8 cellular contexts compared by ENCODE assay signal in the genomic region with DNA sequence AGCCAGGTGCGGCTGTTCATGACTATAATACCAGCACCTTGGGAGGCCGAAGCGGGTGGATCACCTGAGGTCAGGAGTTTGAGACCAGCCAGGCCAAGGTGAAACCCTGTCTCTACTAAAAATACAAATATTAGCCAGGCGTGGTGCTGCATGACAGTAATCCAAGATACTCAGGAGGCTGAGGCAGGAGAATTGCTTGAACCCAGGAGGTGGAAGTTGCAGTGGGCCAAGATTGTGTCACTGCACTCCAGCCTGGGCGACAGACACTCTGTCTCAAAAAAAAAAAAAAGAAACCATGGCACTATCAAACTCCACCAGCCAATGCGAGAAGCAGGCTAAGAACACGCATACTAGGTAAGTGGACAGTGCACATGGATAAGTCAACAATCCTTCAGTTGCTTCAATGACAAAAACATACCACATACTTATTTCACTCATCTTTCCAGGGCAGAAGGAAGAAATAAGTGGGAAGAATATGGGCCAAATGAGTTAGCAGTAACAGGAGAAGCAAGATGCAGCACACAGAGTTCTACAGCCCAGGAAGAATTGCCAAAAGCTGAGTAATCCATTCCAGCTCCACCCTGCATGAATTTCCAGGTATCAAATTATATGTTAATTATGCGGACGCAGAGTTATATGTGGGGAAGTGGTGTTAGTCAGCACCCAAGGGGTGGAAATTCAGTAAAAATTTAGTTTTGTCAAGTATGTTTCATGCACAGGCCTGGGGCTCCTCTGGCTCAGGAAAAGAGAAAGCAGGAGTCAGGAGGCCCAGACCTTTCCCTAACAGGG. TPM values are rescaled to one million over a fixed set of nuclear protein-coding genes. Genes with fewer than 3 reads are reported as not detected.
A peak's percentile ranks its signal among the peaks of the same experiment; 100 is the strongest.
DNase-seq lines count a peak whose midpoint lies in the region; ATAC-seq, FAIRE-seq and TF ChIP-seq lines count a peak whose summit lies in the region.

No MANE protein-coding gene starts in this region.

- WGBS in testis, 2 donors: 79 to 80% methylated on average over 9 of the region's 9 CpGs

- no peaks in the 10 kb centered on the region for H3K27me3 ChIP-seq in kidney epithelial cell (ENCODE audit: control insufficient read depth, insufficient read depth, low read length)
- no peaks in the 10 kb centered on the region for H3K27me3 ChIP-seq in testis

- TF ChIP-seq CTCF in HFF-Myc (IDR thresholded peaks at IDR 0.05; ENCODE audit: low read depth, low read length, missing control alignments) (no peak), kidney epithelial cell (IDR thresholded peaks at IDR 0.05; ENCODE audit: insufficient read depth, low read length, poor library complexity, severe bottlenecking) (no peak), testis (IDR thresholded peaks at IDR 0.05) (no peak)

- peak overlapping the region; percentile 24 to 79 for H3K27ac ChIP-seq in testis

- peaks cover 7% of the 10 kb centered on the region for H3K27me3 Mint-ChIP-seq in T-helper 17 cell

- H3K27ac Mint-ChIP-seq in T-helper 17 cell: no peak overlapping the region

- H3K4me1 ChIP-seq in testis: peaks cover 26% of the 10 kb centered on the region

- no peaks in the 10 kb centered on the region for H3K36me3 ChIP-seq in kidney epithelial cell (ENCODE audit: control insufficient read depth, insufficient read depth, low read length)
- no peaks in the 10 kb centered on the region for H3K36me3 ChIP-seq in testis (ENCODE audit: low read depth, missing control alignments)

- intact Hi-C loops in testis (cut with DNase I; ENCODE audit: low total_unique reads): loop anchor here (10.0 kb wide), 1 partner anchor 55 kb away; no protein-coding TSS in a partner anchor

- peak; percentile 86 for DNase-seq in HFF-Myc (ENCODE audit: extremely low read depth, low read depth)
- DNase-seq in amniotic stem cell (lab: John Stamatoyannopoulos, UW): peak; percentile 62
- peak; percentile 63 for DNase-seq in kidney epithelial cell (ENCODE audit: low read depth)
- peak; percentile 34 for DNase-seq in testis
- no peak for DNase-seq in T-helper 17 cell
- DNase-seq in GM12891 (ENCODE audit: insufficient read length, low spot score): no peak
- DNase-seq in OCI-M2 (lab: John Stamatoyannopoulos, UW; ENCODE audit: unreplicated experiment): no peak

- no peak for FAIRE-seq in GM12891 (lab: Jason Lieb, UNC)

- no peaks in the 10 kb centered on the region for H3K4me1 Mint-ChIP-seq in T-helper 17 cell

- no peak for TF ChIP-seq POLR2A in testis (IDR thresholded peaks at IDR 0.05)
- no peak for TF ChIP-seq POLR2A in GM12891 (IDR thresholded peaks at IDR 0.05; ENCODE audit: low read depth, low read length)

- ATAC-seq in GM21390 (IDR thresholded peaks at IDR 0.05; ENCODE audit: unreplicated experiment): no peak
- no peak for ATAC-seq in T-helper 17 cell

- H3K4me3 Mint-ChIP-seq in T-helper 17 cell: no peak overlapping the region

- peak overlapping the region; percentile 42 for H3K4me3 ChIP-seq in HFF-Myc (replicated peaks; ENCODE audit: low read depth, low read length)
- no peak overlapping the region for H3K4me3 ChIP-seq in kidney epithelial cell (ENCODE audit: low read depth, low read length)
- no peak overlapping the region for H3K4me3 ChIP-seq in testis

- H3K36me3 Mint-ChIP-seq in T-helper 17 cell (ENCODE audit: low read depth): no peaks in the 10 kb centered on the region

- H3K9me3 ChIP-seq in testis (no peaks in the 10 kb centered on the region), T-helper 17 cell (ENCODE audit: control insufficient read depth, low read length, poor library complexity, severe bottlenecking) (no peaks in the 10 kb centered on the region)

TF ChIP-seq in GM12891, 5 proteins besides CTCF, POLR2A, EP300 and RAD21:
- no peak for TF ChIP-seq SPI1 (IDR thresholded peaks at IDR 0.05; ENCODE audit: low read depth, low read length)
- TF ChIP-seq POU2F2 (IDR thresholded peaks at IDR 0.05; ENCODE audit: low read depth, low read length): no peak
- TF ChIP-seq PAX5 (IDR thresholded peaks at IDR 0.05; ENCODE audit: insufficient read depth, low read length, severe bottlenecking): no peak
- no peak for TF ChIP-seq TAF1 (IDR thresholded peaks at IDR 0.05; ENCODE audit: low read depth, low read length)
- no peak for TF ChIP-seq POLR2AphosphoS5 (IDR thresholded peaks at IDR 0.05; ENCODE audit: low read depth, low read length)

RNA-seq across cellular contexts. Expression of gene ZFHX3, which starts 58.5 kb away (rescaled TPM):
- 19.9 and 29.0 TPM in 2 replicates for total RNA-seq in kidney epithelial cell
- total RNA-seq in testis: 10 to 100 TPM; 15.7 to 19.9 TPM
- polyA plus RNA-seq in testis (ENCODE audit: insufficient read depth, low read depth, low replicate concordance): 3.3 TPM
- total RNA-seq in T-helper 17 cell: 1 to 10 TPM in 1 of 2 donors, under 1 TPM in 1; 0.94 to 2.2 TPM
- polyA plus RNA-seq in GM12891 (2012; ENCODE audit: low read depth, missing spikeins): 2.8 TPM

Comparison
In these comparisons a context has a peak if more than half of its experiments do, and no peak if none do; other contexts are left out.
1. DNase-seq: peak in HFF-Myc (single experiment), amniotic stem cell (single experiment), kidney epithelial cell (single experiment) and testis (single experiment); none in T-helper 17 cell (0 of 3), GM12891 (single experiment) and OCI-M2 (single experiment).